31 cellular contexts compared by ENCODE assay signal in genomic region chr6:123768939-123769338, GRCh38. TPM values are rescaled to one million over a fixed set of nuclear protein-coding genes. Genes with fewer than 3 reads are reported as not detected.
"Had no signal": no experiment of that assay in that cellular context is flagged by ENCODE, and none has a peak within 500 bp of the region (broad histone marks: within the 10 kb centered on the region; RNA-seq: fewer than 3 reads in every experiment).

No MANE protein-coding gene starts in this region.

- H3K4me2 ChIP-seq: SK-N-SH had no signal

- DNase-seq: activated CD4-positive, alpha-beta memory T cell treated with anti-CD3 and anti-CD28 coated beads for 36 hours; activated CD4-positive, alpha-beta T cell treated with anti-CD3 and anti-CD28 coated beads for 4 hours; activated CD4-positive, alpha-beta T cell treated with anti-CD3 and anti-CD28 coated beads, Interleukin-2, amount 50 U/mL, for 1 hour; activated CD8-positive, alpha-beta memory T cell treated with anti-CD3 and anti-CD28 coated beads for 24 hours; activated CD8-positive, alpha-beta memory T cell treated with anti-CD3 and anti-CD28 coated beads, Interleukin-2, amount 10 ng/mL, durations not matched to agents 7 days and 5 days; activated CD8-positive, alpha-beta memory T cell treated with anti-CD3 and anti-CD28 coated beads, Interleukin-2, amount 50 U/mL, for 48 hours; activated gamma-delta T cell; activated naive CD4-positive, alpha-beta T cell treated with Interleukin-2 at 50 U/mL for 16 hours; activated naive CD8-positive, alpha-beta T cell treated with anti-CD3 and anti-CD28 coated beads, Interleukin-2, amount 10 ng/mL, durations not matched to agents 7 days and 5 days; activated T-cell treated with anti-CD3 and anti-CD28 coated beads, Interleukin-2, amount 50 U/mL, for 1 hour; activated T-cell treated with anti-CD3 and anti-CD28 coated beads, Interleukin-2, amount 50 U/mL, for 72 hours; amygdala; Kasumi-1; MG63; MV-4-11; NCI-H1092; NCI-H1436 treated with DMSO at 0.1 percent for 48 hours; NCI-H1694 treated with DMSO at 0.1 percent for 48 hours; NCI-H2029; NCI-H345; NCI-H524 treated with DMSO at 0.1 percent for 48 hours; NK-92 treated with Interleukin-12 subunit alpha and Interleukin-12 subunit beta, amount 100 ng/mL, for 24 hours; SHP77 treated with DMSO at 0.1 percent for 48 hours; SK-N-SH had no signal

- ATAC-seq: activated CD4-positive, CD25-positive, alpha-beta regulatory T cell treated with anti-CD3 and anti-CD28 coated beads, Interleukin-2, amount 50 U/mL, for 24 hours; activated CD8-positive, alpha-beta memory T cell treated with anti-CD3 and anti-CD28 coated beads, Interleukin-2, amount 10 ng/mL, durations not matched to agents 7 days and 5 days; activated T-cell treated with anti-CD3 and anti-CD28 coated beads, Interleukin-2, amount 50 U/mL, for 72 hours; activated T-helper 17 cell treated with anti-CD3 and anti-CD28 coated beads, Interleukin-2, amount 50 U/mL, for 72 hours; Panc1 had no signal

- H3K4me3 ChIP-seq: ascending aorta, cardiac muscle cell, MG63, SJSA1 had no signal

- H3K27ac ChIP-seq: ascending aorta, cardiac muscle cell, SJSA1 had no signal

- H3K4me1 ChIP-seq: ascending aorta, SJSA1 had no signal

- H3K9me2 ChIP-seq: SK-N-SH had no signal

- FAIRE-seq: TTC549 had no signal

- H3K9ac ChIP-seq: SK-N-SH had no signal

- H3K36me3 ChIP-seq: ascending aorta, cardiac muscle cell, MG63, SJSA1 had no signal

- H3K27me3 ChIP-seq: ascending aorta, cardiac muscle cell, MG63, SJSA1 had no signal

- H3K9me3 ChIP-seq: ascending aorta, MG63, SJSA1, SK-N-SH had no signal

RNA-seq across cellular contexts. Expression of gene NKAIN2, which starts 34.7 kb away (rescaled TPM):
- total RNA-seq: activated CD4-positive, alpha-beta memory T cell treated with anti-CD3 and anti-CD28 coated beads for 36 hours; activated CD8-positive, alpha-beta memory T cell treated with anti-CD3 and anti-CD28 coated beads, Interleukin-2, amount 10 ng/mL, durations not matched to agents 7 days and 5 days; activated naive CD8-positive, alpha-beta T cell treated with anti-CD3 and anti-CD28 coated beads, Interleukin-2, amount 10 ng/mL, durations not matched to agents 7 days and 5 days; activated T-cell treated with anti-CD3 and anti-CD28 coated beads, Interleukin-2, amount 50 U/mL, for 72 hours; activated T-helper 17 cell treated with anti-CD3 and anti-CD28 coated beads, Interleukin-2, amount 50 U/mL, for 72 hours; cardiac muscle cell; SJSA1 had no signal
- polyA plus RNA-seq: SK-N-SH had no signal
